ENCODE assay signal across 9 cellular contexts in the genomic region with DNA sequence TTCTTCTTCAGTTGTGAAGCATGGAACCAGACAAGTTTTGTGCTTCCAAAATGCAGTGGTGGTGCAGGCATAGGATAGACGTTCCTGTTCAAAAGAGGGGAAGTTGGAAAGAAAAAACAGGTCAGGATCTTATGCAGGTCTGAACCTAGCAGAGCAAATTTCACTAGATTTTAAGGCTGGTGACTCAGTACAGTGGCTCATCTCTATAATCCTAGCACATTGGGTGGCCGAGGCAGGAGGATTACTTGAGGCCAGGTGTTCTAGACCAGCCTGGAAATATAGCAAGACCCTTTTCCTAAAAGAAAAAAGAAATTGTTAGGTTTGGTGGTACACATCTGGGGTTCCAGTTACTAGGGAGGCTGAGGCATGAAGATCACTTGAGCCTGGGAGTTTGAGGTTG.
"Had no signal": no experiment of that assay in that cellular context is flagged by ENCODE, and none has a peak within 500 bp of the region (broad histone marks: within the 10 kb centered on the region; RNA-seq: fewer than 3 reads in every experiment).

No MANE protein-coding gene starts in this region.

- H3K9me3 ChIP-seq: HAP-1 had no signal

- ATAC-seq: HCT116, HepG2, K562 had no signal

- H3K4me1 ChIP-seq: HAP-1 had no signal

- H3K4me3 ChIP-seq: GM23248, HAP-1, K562 had no signal

- H3K36me3 ChIP-seq: HAP-1 had no signal

- H3K27ac ChIP-seq: GM23248, HL-60 had no signal

- DNase-seq: GM23248, GOT3, H7, KG1 had no signal
